Comparison of ENCODE assay signal across 24 cellular contexts in genomic region chr16:66116163-66116792, GRCh38.
DNase-seq lines count a peak whose midpoint lies in the region; ATAC-seq, FAIRE-seq and TF ChIP-seq lines count a peak whose summit lies in the region.
"Had no signal": no experiment of that assay in that cellular context is flagged by ENCODE, and none has a peak within 500 bp of the region (broad histone marks: within the 10 kb centered on the region; RNA-seq: fewer than 3 reads in every experiment).

No MANE protein-coding gene starts in this region.

- peaks cover 21% of the 10 kb centered on the region for H3K27me3 Mint-ChIP-seq in astrocyte (ENCODE audit: low read depth, unreplicated experiment)
- H3K27me3 Mint-ChIP-seq: activated CD4-positive, alpha-beta memory T cell treated with anti-CD3 and anti-CD28 coated beads, Interleukin-2, amount 10 ng/mL, durations not matched to agents 7 days and 5 days had no signal

- FAIRE-seq in GM12892 (lab: Jason Lieb, UNC), result peak; percentile 73
- peak; percentile 87 for FAIRE-seq in astrocyte (lab: Jason Lieb, UNC)

- no peaks in the 10 kb centered on the region for H4K20me1 ChIP-seq in astrocyte (ENCODE audit: insufficient read depth, low read length)

- peak overlapping the region; percentile 55 for H3K27ac Mint-ChIP-seq in astrocyte (ENCODE audit: unreplicated experiment)
- H3K27ac Mint-ChIP-seq: activated CD4-positive, alpha-beta memory T cell treated with anti-CD3 and anti-CD28 coated beads, Interleukin-2, amount 10 ng/mL, durations not matched to agents 7 days and 5 days; activated naive CD8-positive, alpha-beta T cell treated with anti-CD3 and anti-CD28 coated beads, Interleukin-2, amount 50 U/mL, for 24 hours; CD8-positive, alpha-beta T cell; naive thymus-derived CD4-positive, alpha-beta T cell had no signal

- intact Hi-C loops in transverse colon (cut with DNase I; ENCODE audit: low total_unique reads), result no loop called here

- H3K4me2 ChIP-seq in astrocyte (ENCODE audit: low read length), result no peak overlapping the region

- WGBS in transverse colon (ENCODE audit: low coverage in 1 of 2), 2 donors, result 83 to 100% methylated on average over 3 to 4 of the region's 4 CpGs

- peaks cover 5% of the 10 kb centered on the region for H3K9me3 Mint-ChIP-seq in astrocyte (ENCODE audit: unreplicated experiment)
- H3K9me3 Mint-ChIP-seq: activated CD4-positive, alpha-beta memory T cell treated with anti-CD3 and anti-CD28 coated beads, Interleukin-2, amount 10 ng/mL, durations not matched to agents 7 days and 5 days; activated naive CD8-positive, alpha-beta T cell treated with anti-CD3 and anti-CD28 coated beads, Interleukin-2, amount 50 U/mL, for 24 hours; CD8-positive, alpha-beta T cell had no signal

- H3K9me3 ChIP-seq in astrocyte (ENCODE audit: insufficient read depth, low read depth, low read length) (no peaks in the 10 kb centered on the region), transverse colon (no peaks in the 10 kb centered on the region)
- H3K9me3 ChIP-seq: colonic mucosa, Peyer's patch had no signal

- in situ Hi-C loops in transverse colon (cut with MboI; ENCODE audit: low pct_ligation_motif_present in 1 of 4, low pct_unique_long_range_greater_than_20kb in 1 of 4, low sequenced_read_pairs in 3 of 4), result no loop called here

- no peak overlapping the region for H3K9ac ChIP-seq in astrocyte (ENCODE audit: low read length)

- H3K36me3 ChIP-seq in astrocyte (ENCODE audit: insufficient read depth, low read length), result no peaks in the 10 kb centered on the region
- no peaks in the 10 kb centered on the region for H3K36me3 ChIP-seq in transverse colon
- H3K36me3 ChIP-seq: colonic mucosa, Peyer's patch had no signal

- H3K79me2 ChIP-seq in astrocyte (ENCODE audit: insufficient read depth, low read length), result no peaks in the 10 kb centered on the region

- H3K4me1 Mint-ChIP-seq in astrocyte (ENCODE audit: low read depth, unreplicated experiment), result peaks cover 18% of the 10 kb centered on the region
- H3K4me1 Mint-ChIP-seq: activated CD4-positive, alpha-beta memory T cell treated with anti-CD3 and anti-CD28 coated beads, Interleukin-2, amount 10 ng/mL, durations not matched to agents 7 days and 5 days; activated naive CD8-positive, alpha-beta T cell treated with anti-CD3 and anti-CD28 coated beads, Interleukin-2, amount 50 U/mL, for 24 hours; naive thymus-derived CD4-positive, alpha-beta T cell had no signal

- H3K4me3 ChIP-seq in astrocyte (ENCODE audit: insufficient read depth, low read depth, low read length), result no peak overlapping the region
- H3K4me3 ChIP-seq in transverse colon, result no peak overlapping the region
- H3K4me3 ChIP-seq: colonic mucosa, Peyer's patch had no signal

- DNase-seq in GM12892 (ENCODE audit: insufficient read length), result no peak
- peak; percentile 64 for DNase-seq in astrocyte (ENCODE audit: low read depth)
- peak; percentile 46 for DNase-seq in fibroblast of peridontal ligament (ENCODE audit: extremely low read depth)
- DNase-seq in NOMO-1 treated with dmso at 0.1 percent for 144 hours (lab: John Stamatoyannopoulos, UW; ENCODE audit: unreplicated experiment), result no peak
- DNase-seq in OCI-M1 (lab: John Stamatoyannopoulos, UW), result no peak
- DNase-seq in transverse colon, result no peak
- DNase-seq: activated CD4-positive, alpha-beta memory T cell treated with anti-CD3 and anti-CD28 coated beads, Interleukin-2, amount 10 ng/mL, durations not matched to agents 7 days and 5 days; activated naive CD8-positive, alpha-beta T cell treated with anti-CD3 and anti-CD28 coated beads, Interleukin-2, amount 50 U/mL, for 24 hours; CD8-positive, alpha-beta T cell; colonic mucosa; head of caudate nucleus; naive thymus-derived CD4-positive, alpha-beta T cell; NCI-H1694 treated with DMSO at 0.1 percent for 48 hours; NCI-H2171; NCI-H524; NK-92 treated with Interleukin-12 subunit alpha and Interleukin-12 subunit beta, amount 100 ng/mL, for 24 hours; Peyer's patch; stimulated activated CD4-positive, alpha-beta T cell treated with anti-CD3 and anti-CD28 coated beads, Interleukin-12 subunit alpha, Interleukin-12 subunit beta, amount 100 ng/mL, for 4 hours; stimulated activated CD4-positive, alpha-beta T cell treated with anti-CD3 and anti-CD28 coated beads, Interleukin-4, amount 100 ng/mL, for 4 hours; stimulated activated naive CD4-positive, alpha-beta T cell treated with Interleukin-2 at 50 U/mL for 16 hours; T-helper 1 cell had no signal

- no peak overlapping the region for H2AFZ ChIP-seq in astrocyte (ENCODE audit: low read depth, low read length)

- H3K27me3 ChIP-seq in astrocyte (ENCODE audit: insufficient read depth, low read length) (no peaks in the 10 kb centered on the region), transverse colon (no peaks in the 10 kb centered on the region)
- H3K27me3 ChIP-seq: colonic mucosa, Peyer's patch had no signal

- H3K4me3 Mint-ChIP-seq in astrocyte (ENCODE audit: unreplicated experiment), result no peak overlapping the region
- H3K4me3 Mint-ChIP-seq: activated CD4-positive, alpha-beta memory T cell treated with anti-CD3 and anti-CD28 coated beads, Interleukin-2, amount 10 ng/mL, durations not matched to agents 7 days and 5 days; activated naive CD8-positive, alpha-beta T cell treated with anti-CD3 and anti-CD28 coated beads, Interleukin-2, amount 50 U/mL, for 24 hours; brain; CD8-positive, alpha-beta T cell; naive thymus-derived CD4-positive, alpha-beta T cell had no signal

- TF ChIP-seq POLR2A in GM12892 (IDR thresholded peaks at IDR 0.05; ENCODE audit: low read depth, low read length) (no peak), transverse colon (IDR thresholded peaks at IDR 0.05) (no peak)

- no peak for TF ChIP-seq CTCF in astrocyte (IDR thresholded peaks at IDR 0.05; ENCODE audit: insufficient read depth, low read depth, low read length)
- TF ChIP-seq CTCF in transverse colon (IDR thresholded peaks at IDR 0.05), result no peak

- no peak overlapping the region for H3K27ac ChIP-seq in astrocyte (ENCODE audit: low read depth, low read length)
- H3K27ac ChIP-seq in transverse colon, result no peak overlapping the region
- H3K27ac ChIP-seq: colonic mucosa, Peyer's patch had no signal

- ATAC-seq in HG03045 (IDR thresholded peaks at IDR 0.05; ENCODE audit: unreplicated experiment), result no peak
- ATAC-seq: activated CD4-positive, CD25-positive, alpha-beta regulatory T cell treated with anti-CD3 and anti-CD28 coated beads, Interleukin-2, amount 50 U/mL, for 24 hours; activated naive CD8-positive, alpha-beta T cell treated with anti-CD3 and anti-CD28 coated beads, Interleukin-2, amount 50 U/mL, for 24 hours; CD8-positive, alpha-beta T cell; naive thymus-derived CD4-positive, alpha-beta T cell had no signal

- TF ChIP-seq EP300 in transverse colon (IDR thresholded peaks at IDR 0.05; ENCODE audit: low read depth), result no peak

- H3K4me1 ChIP-seq in astrocyte (ENCODE audit: insufficient read depth, low read length), result peaks cover 9% of the 10 kb centered on the region
- no peaks in the 10 kb centered on the region for H3K4me1 ChIP-seq in transverse colon
- H3K4me1 ChIP-seq: colonic mucosa, Peyer's patch had no signal

- H3K36me3 Mint-ChIP-seq in astrocyte (ENCODE audit: low read depth, unreplicated experiment), result no peaks in the 10 kb centered on the region
- H3K36me3 Mint-ChIP-seq: brain; CD8-positive, alpha-beta T cell; naive thymus-derived CD4-positive, alpha-beta T cell had no signal

Comparison
In these comparisons a context has a peak if more than half of its experiments do, and no peak if none do; other contexts are left out.
1. DNase-seq: peak in astrocyte (single experiment) and fibroblast of peridontal ligament (single experiment); none in GM12892 (single experiment), NOMO-1 treated with dmso at 0.1 percent for 144 hours (single experiment), OCI-M1 (single experiment) and transverse colon (single experiment).